Comparison of ENCODE assay signal across 8 cellular contexts in the genomic region with DNA sequence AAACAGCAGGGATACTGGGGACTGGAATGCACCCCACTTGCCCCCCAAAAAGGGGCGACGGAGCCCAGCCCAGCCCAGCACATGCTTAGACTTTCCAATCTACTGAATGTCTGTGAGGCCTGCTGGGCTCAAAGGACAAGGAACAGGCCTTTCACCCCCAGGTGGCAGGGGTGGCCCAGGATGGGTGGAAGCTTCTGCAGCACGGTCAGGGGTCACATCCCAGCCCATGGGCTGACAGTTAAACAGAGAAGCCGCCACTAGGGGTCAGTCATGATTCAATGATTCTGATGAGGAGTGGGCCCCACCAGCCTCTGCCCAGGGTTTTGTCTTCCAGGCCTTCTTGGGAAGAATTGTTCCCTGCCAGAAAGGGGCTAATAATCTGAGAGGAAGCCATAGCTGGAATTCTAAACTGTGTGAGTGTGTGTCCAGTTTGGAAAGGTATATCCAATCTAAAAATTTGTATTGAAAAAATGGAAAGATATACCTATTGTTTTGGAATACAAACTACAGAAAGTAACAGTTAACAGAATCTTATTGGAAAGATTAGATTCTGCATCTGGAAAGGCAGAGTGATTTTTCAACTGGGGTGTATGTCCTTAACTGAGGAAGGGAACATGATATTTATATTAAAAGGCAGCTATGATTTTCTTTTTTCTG. TPM values are rescaled to one million over a fixed set of nuclear protein-coding genes. Genes with fewer than 3 reads are reported as not detected.
DNase-seq lines count a peak whose midpoint lies in the region; ATAC-seq, FAIRE-seq and TF ChIP-seq lines count a peak whose summit lies in the region.

No MANE protein-coding gene starts in this region.

- H3K4me2 ChIP-seq in GM12878 (ENCODE audit: control insufficient read depth, insufficient read depth): no peak overlapping the region

- SMC1A ChIA-PET in GM12878 (lab: Charles Lee; ENCODE audit: uncharacterized antibody, unreplicated experiment): interaction anchor here (0.9 to 4.0 kb wide), 3 partner anchors 14 to 112 kb away, joined by 3 to 24 read pairs (median 3); no protein-coding TSS in a partner anchor

- no peak overlapping the region for H3K9ac ChIP-seq in GM12878 (ENCODE audit: control insufficient read depth, insufficient read depth, low read length)

- no peak for TF ChIP-seq POLR2A in GM12878 (IDR thresholded peaks at IDR 0.05; ENCODE audit: low read depth, low read length)

- CTCF ChIA-PET in GM12878 (lab: Yijun Ruan, JAX): interaction anchor here (0.8 to 7.3 kb wide), 14 partner anchors 14 to 330 kb away, joined by 3 to 95 read pairs (median 4); no protein-coding TSS in a partner anchor

- POLR2A ChIA-PET in GM12878 (lab: Charles Lee): interaction anchor here (0.6 kb wide), 1 partner anchor 9 kb away, joined by 5 read pairs; no protein-coding TSS in a partner anchor

- no peaks in the 10 kb centered on the region for H4K20me1 ChIP-seq in GM12878 (ENCODE audit: control insufficient read depth, insufficient read depth)

- in situ Hi-C loops in G401 (cut with HindIII; ENCODE audit: low sequenced_read_pairs) (no loop called here), GM12878 (cut with MboI) (no loop called here)

- no peaks in the 10 kb centered on the region for H3K79me2 ChIP-seq in GM12878 (ENCODE audit: control insufficient read depth, insufficient read depth, low read length)

- TF ChIP-seq EP300 in GM12878 (IDR thresholded peaks at IDR 0.05; ENCODE audit: borderline replicate concordance in 1 of 2, control insufficient read depth in 1 of 2, low read depth in 2 of 2, low read length in 2 of 2): no peak

- BruUV-seq in GM12878 (replicated peaks; lab: Mats Ljungman, UMichigan): no TSS peak

- peak; percentile 85 for FAIRE-seq in GM12878 (lab: Jason Lieb, UNC)

- H3K4me1 ChIP-seq in SJSA1 (replicated peaks) (0 out of 2 replicates have a peak, but pooled peaks cover 5% of the 10 kb centered on the region), GM12878 (ENCODE audit: control insufficient read depth, insufficient read depth, low read length) (no peaks in the 10 kb centered on the region)

- 14% methylated on average over 4 of the region's 4 CpGs for WGBS in GM12878 (ENCODE audit: insufficient coverage, insufficient replicate concordance, low lambda C conversion rate, missing lambda C conversion rate)

- ATAC-seq in GM12878 (peak; percentile 84), left colon (peak; percentile 59), HG02623 (IDR thresholded peaks at IDR 0.05; ENCODE audit: unreplicated experiment) (no peak)

- H3K36me3 ChIP-seq in SJSA1 (no peaks in the 10 kb centered on the region), GM12878 (ENCODE audit: control insufficient read depth in 2 of 2, insufficient read depth in 2 of 2, low read length in 1 of 2) (no peaks in the 10 kb centered on the region; a peak in 1 of 4 replicates)

- H3K27me3 ChIP-seq in SJSA1 (replicated peaks) (peaks cover 11% of the 10 kb centered on the region), GM12878 (replicated peaks in 1 of 2; ENCODE audit: control insufficient read depth in 2 of 2, insufficient read depth in 2 of 2, low read length in 1 of 2) (peaks cover 3 to 4% of the 10 kb centered on the region in 2 experiments; a peak in 3 of 4 replicates)

- H3K27ac ChIP-seq in SJSA1 (no peak overlapping the region), GM12878 (ENCODE audit: control insufficient read depth, insufficient read depth) (no peak overlapping the region)

- peak; percentile 36 for DNase-seq in G401 (ENCODE audit: low spot score)
- peak; percentile 34 to 61 for DNase-seq in SJSA1 (ENCODE audit: low read depth in 1 of 2, low spot score in 2 of 2)
- no peak for DNase-seq in GM12878 (ENCODE audit: low read depth, low spot score)
- peak in 1 of 2 donors; percentile 69 for DNase-seq in left colon
- peak; percentile 33 for DNase-seq in stimulated activated CD8-positive, alpha-beta memory T cell treated with anti-CD3 and anti-CD28 coated beads, Interleukin-4, amount 100 ng/mL, for 24 hours (ENCODE audit: low read depth)
- DNase-seq in DMS153 treated with DMSO at 0.1 percent for 48 hours (lab: John Stamatoyannopoulos, UW; ENCODE audit: unreplicated experiment): no peak

- TF ChIP-seq CTCF in LNCAP (IDR thresholded peaks at IDR 0.05) (peak; percentile 80), GM12878 (IDR thresholded peaks at IDR 0.05 in 2 of 3, conservative IDR thresholded peaks at IDR 0.05 in 1 of 3; ENCODE audit: control insufficient read depth in 2 of 3, extremely low read depth in 1 of 3, insufficient read depth in 1 of 3, low read depth in 3 of 3, low read length in 3 of 3) (peak; percentile 53 to 56 (median 53); a peak in 5 of 6 replicates)

- TF ChIP-seq RAD21 in GM12878 (IDR thresholded peaks at IDR 0.05; ENCODE audit: insufficient read depth, low read depth, low read length): peak; percentile 60

- RAD21 ChIA-PET in GM12878 (lab: Charles Lee; ENCODE audit: unreplicated experiment): interaction anchor here (1.2 to 3.0 kb wide), 4 partner anchors 18 to 71 kb away, joined by 4 to 19 read pairs (median 6); partner anchors contain the start of gene CHRNA3

- H3K9me3 ChIP-seq in SJSA1 (replicated peaks) (no peaks in the 10 kb centered on the region), GM12878 (replicated peaks; ENCODE audit: control insufficient read depth, insufficient read depth, low read length) (no peaks in the 10 kb centered on the region; the same call in 2 of the 3 replicates)

- H3K4me3 ChIP-seq in SJSA1: no peak overlapping the region
- no peak overlapping the region for H3K4me3 ChIP-seq in GM12878

- H2AFZ ChIP-seq in GM12878 (ENCODE audit: control insufficient read depth, low read depth, low read length): no peak overlapping the region

- intact Hi-C loops in GM12878 (cut with micrococcal nuclease; ENCODE audit: unreplicated experiment): loop anchor here (1.0 kb wide), 1 partner anchor 71 kb away; no protein-coding TSS in a partner anchor
- intact Hi-C loops in left colon (cut with DNase I, micrococcal nuclease): no loop called here

TF ChIP-seq in GM12878, 131 proteins besides CTCF, POLR2A, EP300 and RAD21:
- TF ChIP-seq NR2F1 (conservative IDR thresholded peaks at IDR 0.05): peak; percentile 34; the same call in 1 of the 2 replicates
- TF ChIP-seq PAX5 (IDR thresholded peaks at IDR 0.05; ENCODE audit: borderline replicate concordance, low read depth, low read length): no peak
- TF ChIP-seq YY1 (IDR thresholded peaks at IDR 0.05; ENCODE audit: low read depth, low read length): 0 out of 2 replicates have a peak, but pooled peaks have one; percentile 14
- TF ChIP-seq SMC3 (IDR thresholded peaks at IDR 0.05; ENCODE audit: borderline replicate concordance, low read length): peak; percentile 53; the same call in 1 of the 2 replicates
TF ChIP-seq in GM12878: peak in this region for 3.

RNA-seq across cellular contexts. Expression of gene CHRNB4, which starts 2.2 kb away (rescaled TPM):
- not detected in 2 replicates for total RNA-seq in G401 (2014; rRNA removed; shearing (Covaris generic))
- not detected in 2 replicates for total RNA-seq in SJSA1 (2014; rRNA removed; shearing (Covaris generic))
- not detected in 2 replicates for total RNA-seq in GM12878 (2013; cell fraction: nucleolus; rRNA removed)
- total RNA-seq in GM12878 (2014; rRNA removed) (not detected in 2 replicates), GM12878 (2014; rRNA removed; fragmentation: Illumina TruSeq; extraction: Trizol) (not detected in 2 replicates), GM12878 (2021) (not detected in 2 replicates), left colon (under 1 TPM in 1 of 2 donors, not detected in 1; 0.25 TPM)
- not detected for polyA plus RNA-seq in GM12878 (2011; ENCODE audit: low read depth)
- polyA plus RNA-seq in GM12878 (2011; rRNA removed) (0.10 TPM in 1 of 2 replicates, not detected in the other), GM12878 (2014; fragmentation: Illumina TruSeq; extraction: Trizol) (not detected in 2 replicates), GM12878 (2014; fragmentation: Nextera tagmentation; extraction: Ambion mirVana) (not detected), GM12878 (2014; rRNA removed) (not detected in 2 replicates), GM12878 (2016; fragmentation: Nextera tagmentation; extraction: Ambion mirVana) (not detected)
- 0.03 and 0.05 TPM in 2 replicates for polyA plus RNA-seq in GM12878 (2011; cell fraction: cytosol; rRNA removed)
- not detected in 2 replicates for polyA plus RNA-seq in GM12878 (2011; cell fraction: nucleus; rRNA removed)
- 0.08 TPM in 1 of 2 replicates, not detected in the other for polyA plus RNA-seq in GM12878 (2012)
- not detected in 2 replicates for polyA minus RNA-seq in GM12878 (2011; rRNA and poly(A)+ RNA removed)
- not detected in 2 replicates for polyA minus RNA-seq in GM12878 (2011; cell fraction: cytosol; rRNA and poly(A)+ RNA removed)
- 0.29 TPM in 1 of 2 replicates, not detected in the other for polyA minus RNA-seq in GM12878 (2011; cell fraction: nucleus; rRNA and poly(A)+ RNA removed)

RNA-seq across cellular contexts. Expression of gene CHRNA3, which starts 18.0 kb away (rescaled TPM):
- total RNA-seq in G401 (2014; rRNA removed; shearing (Covaris generic)): 0.24 and 0.37 TPM in 2 replicates
- not detected in 2 replicates for total RNA-seq in SJSA1 (2014; rRNA removed; shearing (Covaris generic))
- not detected in 2 replicates for total RNA-seq in GM12878 (2013; cell fraction: nucleolus; rRNA removed)
- total RNA-seq in GM12878 (2014; rRNA removed) (not detected in 2 replicates), GM12878 (2014; rRNA removed; fragmentation: Illumina TruSeq; extraction: Trizol) (not detected in 2 replicates), GM12878 (2021) (not detected in 2 replicates), left colon (1 to 10 TPM; 4.2 to 4.6 TPM)
- polyA plus RNA-seq in GM12878 (2011; ENCODE audit: low read depth): not detected
- polyA plus RNA-seq in GM12878 (2011; rRNA removed) (not detected in 2 replicates), GM12878 (2014; fragmentation: Illumina TruSeq; extraction: Trizol) (not detected in 2 replicates), GM12878 (2014; fragmentation: Nextera tagmentation; extraction: Ambion mirVana) (under 1 TPM; 0.06 to 0.09 TPM), GM12878 (2014; rRNA removed) (not detected in 2 replicates), GM12878 (2016; fragmentation: Nextera tagmentation; extraction: Ambion mirVana) (under 1 TPM in 1 of 2 experiments, not detected in 1; 0.19 TPM)
- not detected in 2 replicates for polyA plus RNA-seq in GM12878 (2011; cell fraction: cytosol; rRNA removed)
- polyA plus RNA-seq in GM12878 (2011; cell fraction: nucleus; rRNA removed): not detected in 2 replicates
- 0.32 and 0.62 TPM in 2 replicates for polyA plus RNA-seq in GM12878 (2012)
- polyA minus RNA-seq in GM12878 (2011; rRNA and poly(A)+ RNA removed): not detected in 2 replicates
- not detected in 2 replicates for polyA minus RNA-seq in GM12878 (2011; cell fraction: cytosol; rRNA and poly(A)+ RNA removed)
- polyA minus RNA-seq in GM12878 (2011; cell fraction: nucleus; rRNA and poly(A)+ RNA removed): not detected in 2 replicates

Comparison
In these comparisons a context has a peak if more than half of its experiments do, and no peak if none do; other contexts are left out.
1. DNase-seq: peak in G401 (single experiment), SJSA1 (2 of 2) and stimulated activated CD8-positive, alpha-beta memory T cell treated with anti-CD3 and anti-CD28 coated beads, Interleukin-4, amount 100 ng/mL, for 24 hours (single experiment); none in GM12878 (single experiment) and DMS153 treated with DMSO at 0.1 percent for 48 hours (single experiment).